27 cellular contexts compared by ENCODE assay signal in genomic region chr9:118271331-118271730, GRCh38.
"Had no signal": no experiment of that assay in that cellular context is flagged by ENCODE, and none has a peak within 500 bp of the region (broad histone marks: within the 10 kb centered on the region; RNA-seq: fewer than 3 reads in every experiment).

No MANE protein-coding gene starts in this region.

- H3K27me3 Mint-ChIP-seq: natural killer cell treated with Interleukin-12 subunit alpha and Interleukin-12 subunit beta and Interleukin-15 and Interleukin-18, amount 100 ng/mL, for 72 hours; progenitor cell of endocrine pancreas; stimulated activated naive B cell treated with anti-CD40 and anti-IgM and Interleukin-4, amounts not matched to agents 10 μg/mL and 1 μg/mL and 100 μg/mL, for 72 hours had no signal

- H3K4me2 ChIP-seq: smooth muscle cell had no signal

- ATAC-seq: left colon; naive thymus-derived CD4-positive, alpha-beta T cell; natural killer cell treated with Interleukin-12 subunit alpha and Interleukin-12 subunit beta and Interleukin-15 and Interleukin-18, amount 100 ng/mL, for 72 hours; sciatic nerve; stimulated activated naive B cell treated with anti-CD40 and anti-IgM and Interleukin-4, amounts not matched to agents 10 μg/mL and 1 μg/mL and 100 μg/mL, for 72 hours; stimulated activated naive CD8-positive, alpha-beta T cell treated with anti-CD3 and anti-CD28 coated beads, Interleukin-15, Interleukin-2, amounts not matched to agents 100 U/mL and 50 U/mL, for 24 hours had no signal

- H3K27me3 ChIP-seq: ovary, right atrium auricular region, stomach, testis, thyroid gland, transverse colon, upper lobe of left lung, vagina had no signal

- H3K36me3 Mint-ChIP-seq: immature natural killer cell; mesothelial cell of epicardium; naive thymus-derived CD4-positive, alpha-beta T cell; natural killer cell treated with Interleukin-12 subunit alpha and Interleukin-12 subunit beta and Interleukin-15 and Interleukin-18, amount 100 ng/mL, for 72 hours; stimulated activated naive B cell treated with anti-CD40 and anti-IgM and Interleukin-4, amounts not matched to agents 10 μg/mL and 1 μg/mL and 100 μg/mL, for 72 hours had no signal

- H3K4me1 ChIP-seq: left ventricle myocardium inferior, right atrium auricular region, stomach, testis, thyroid gland, transverse colon, upper lobe of left lung, vagina had no signal

- H3K9me3 Mint-ChIP-seq: mesothelial cell of epicardium; stimulated activated naive B cell treated with anti-CD40 and anti-IgM and Interleukin-4, amounts not matched to agents 10 μg/mL and 1 μg/mL and 100 μg/mL, for 72 hours had no signal

- H3K4me3 Mint-ChIP-seq: immature natural killer cell; mesothelial cell of epicardium; naive thymus-derived CD4-positive, alpha-beta T cell; natural killer cell treated with Interleukin-12 subunit alpha and Interleukin-12 subunit beta and Interleukin-15 and Interleukin-18, amount 100 ng/mL, for 72 hours; stimulated activated naive B cell treated with anti-CD40 and anti-IgM and Interleukin-4, amounts not matched to agents 10 μg/mL and 1 μg/mL and 100 μg/mL, for 72 hours had no signal

- H3K27ac Mint-ChIP-seq: immature natural killer cell; mesothelial cell of epicardium; naive thymus-derived CD4-positive, alpha-beta T cell; natural killer cell treated with Interleukin-12 subunit alpha and Interleukin-12 subunit beta and Interleukin-15 and Interleukin-18, amount 100 ng/mL, for 72 hours; progenitor cell of endocrine pancreas; stimulated activated naive B cell treated with anti-CD40 and anti-IgM and Interleukin-4, amounts not matched to agents 10 μg/mL and 1 μg/mL and 100 μg/mL, for 72 hours had no signal

- H3K4me3 ChIP-seq: left ventricle myocardium inferior, lung, ovary, right atrium auricular region, smooth muscle cell, stomach, testis, thyroid gland, transverse colon, upper lobe of left lung, vagina had no signal

- H3K9me3 ChIP-seq: left ventricle myocardium inferior, ovary, right atrium auricular region, stomach, testis, thyroid gland, transverse colon, upper lobe of left lung, vagina had no signal

- H3K36me3 ChIP-seq: left ventricle myocardium inferior, ovary, right atrium auricular region, stomach, thyroid gland, transverse colon, upper lobe of left lung, vagina had no signal

- DNase-seq: hypothalamus; immature natural killer cell; kidney; left colon; left ventricle myocardium inferior; mesendoderm; naive thymus-derived CD4-positive, alpha-beta T cell; ovary; stimulated activated CD4-positive, alpha-beta T cell treated with anti-CD3 and anti-CD28 coated beads, Interleukin-1b, Interleukin-23, amount 100 ng/mL, for 48 hours; stimulated activated CD4-positive, alpha-beta T cell treated with anti-CD3 and anti-CD28 coated beads, Interleukin-2, amount 100 ng/mL, for 48 hours; stimulated activated CD4-positive, alpha-beta T cell treated with anti-CD3 and anti-CD28 coated beads, Interleukin-4, amount 100 ng/mL, for 4 hours; stimulated activated CD8-positive, alpha-beta memory T cell treated with anti-CD3 and anti-CD28 coated beads, Interleukin-4, amount 100 ng/mL, for 48 hours; stimulated activated naive B cell treated with anti-CD40 and anti-IgM and Interleukin-4, amounts not matched to agents 10 μg/mL and 1 μg/mL and 100 μg/mL, for 72 hours; stimulated activated naive CD8-positive, alpha-beta T cell treated with anti-CD3 and anti-CD28 coated beads, Interleukin-15, Interleukin-2, amounts not matched to agents 100 U/mL and 50 U/mL, for 24 hours; stomach; testis; thyroid gland; transverse colon; upper lobe of left lung had no signal

- H3K4me1 Mint-ChIP-seq: immature natural killer cell; mesothelial cell of epicardium; naive thymus-derived CD4-positive, alpha-beta T cell; stimulated activated naive B cell treated with anti-CD40 and anti-IgM and Interleukin-4, amounts not matched to agents 10 μg/mL and 1 μg/mL and 100 μg/mL, for 72 hours had no signal

- H3K27ac ChIP-seq: left ventricle myocardium inferior, ovary, right atrium auricular region, stomach, testis, thyroid gland, transverse colon, upper lobe of left lung, vagina had no signal
